In the genomic region with DNA sequence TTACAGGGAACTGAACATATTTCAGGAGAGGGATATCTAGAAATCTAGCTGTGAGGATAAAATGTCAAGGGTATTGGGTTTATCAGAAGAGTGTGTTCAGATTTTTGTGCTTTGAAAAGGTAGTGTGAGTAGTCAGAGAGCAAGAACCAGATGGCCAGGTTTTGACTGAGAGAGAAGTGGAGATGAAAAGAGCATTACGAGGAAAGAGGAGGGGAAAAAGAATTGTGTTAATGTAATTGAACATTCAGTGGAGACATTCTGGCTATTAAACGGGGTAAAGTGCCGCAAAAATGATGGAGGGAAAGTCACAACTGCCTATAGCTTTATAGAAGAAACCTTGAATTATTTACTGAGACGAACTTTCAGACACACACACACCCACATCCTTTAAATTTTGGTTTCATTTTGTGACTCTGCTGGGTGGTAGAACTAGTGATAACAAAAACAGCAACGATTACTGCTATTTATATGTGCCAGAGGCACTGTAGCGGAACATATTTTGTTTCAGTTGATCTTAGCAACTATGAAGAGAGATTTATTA, we compare ENCODE assay signal across 8 cellular contexts.
DNase-seq lines count a peak whose midpoint lies in the region; ATAC-seq and TF ChIP-seq lines count a peak whose summit lies in the region.

No MANE protein-coding gene starts in this region.

- peak; percentile 23 for DNase-seq in ELR (ENCODE audit: low read depth)
- peak; percentile 38 for DNase-seq in Jurkat, Clone E6-1 (ENCODE audit: low read depth, low spot score)
- DNase-seq in effector memory CD4-positive, alpha-beta T cell = no peak
- DNase-seq in gastrocnemius medialis = no peak
- DNase-seq in endodermal cell = no peak
- DNase-seq in T-helper 9 cell = no peak
- no peak for DNase-seq in cortex of kidney (lab: John Stamatoyannopoulos, UW)

- no peak overlapping the region for H3K9ac ChIP-seq in endodermal cell (ENCODE audit: extremely low read depth, low read length, poor library complexity, severe bottlenecking)

- peak overlapping the region; percentile 39 for H3K4me3 ChIP-seq in Jurkat, Clone E6-1 (ENCODE audit: low read length)
- peak overlapping the region; percentile 46 for H3K4me3 ChIP-seq in effector memory CD4-positive, alpha-beta T cell (ENCODE audit: insufficient read depth, low read depth, low read length, poor library complexity, severe bottlenecking)
- H3K4me3 ChIP-seq in gastrocnemius medialis = peak overlapping the region; percentile 3 to 47 (median 26)
- H3K4me3 ChIP-seq in endodermal cell (ENCODE audit: low read length) = no peak overlapping the region

- 64 to 65% methylated on average over 5 to 6 of the region's 6 CpGs for WGBS in endodermal cell (ENCODE audit: insufficient coverage in 1 of 2, insufficient read length in 1 of 2), 2 experiments

- H3K4me1 Mint-ChIP-seq in endodermal cell = no peaks in the 10 kb centered on the region

- no peaks in the 10 kb centered on the region for H3K4me1 ChIP-seq in effector memory CD4-positive, alpha-beta T cell (ENCODE audit: control insufficient read depth, insufficient read depth, low read length, poor library complexity, severe bottlenecking)
- H3K4me1 ChIP-seq in gastrocnemius medialis (peaks cover 3 to 23% of the 10 kb centered on the region in 2 donors), endodermal cell (ENCODE audit: control insufficient read depth, insufficient read depth, low read length) (no peaks in the 10 kb centered on the region)

- H3K4me3 Mint-ChIP-seq in endodermal cell = no peak overlapping the region

- peak overlapping the region; percentile 47 for H3K27ac ChIP-seq in effector memory CD4-positive, alpha-beta T cell (ENCODE audit: insufficient read depth, low read length, poor library complexity, severe bottlenecking)
- H3K27ac ChIP-seq in gastrocnemius medialis (peak overlapping the region; percentile 25 to 58 (median 48)), endodermal cell (ENCODE audit: low read depth, low read length) (no peak overlapping the region)

- intact Hi-C loops in gastrocnemius medialis (cut with DNase I; ENCODE audit: low total_unique reads) = no loop called here

- no peak overlapping the region for H3K27ac Mint-ChIP-seq in endodermal cell

- no peaks in the 10 kb centered on the region for H3K27me3 ChIP-seq in effector memory CD4-positive, alpha-beta T cell (replicated peaks; ENCODE audit: control insufficient read depth, insufficient read depth, low read length, poor library complexity, severe bottlenecking)
- H3K27me3 ChIP-seq in gastrocnemius medialis (no peaks in the 10 kb centered on the region), endodermal cell (ENCODE audit: control insufficient read depth, insufficient read depth, low read length, poor library complexity, severe bottlenecking) (no peaks in the 10 kb centered on the region)

- ATAC-seq in GM21367 (IDR thresholded peaks at IDR 0.05; ENCODE audit: unreplicated experiment) = peak; percentile 64
- ATAC-seq in gastrocnemius medialis = no peak

- H3K9me3 Mint-ChIP-seq in endodermal cell = peaks cover 1% of the 10 kb centered on the region

- no peaks in the 10 kb centered on the region for H3K27me3 Mint-ChIP-seq in endodermal cell (ENCODE audit: insufficient read depth)

- H3K36me3 ChIP-seq in effector memory CD4-positive, alpha-beta T cell (ENCODE audit: control insufficient read depth, insufficient read depth, low read length) = no peaks in the 10 kb centered on the region
- H3K36me3 ChIP-seq in gastrocnemius medialis = no peaks in the 10 kb centered on the region
- H3K36me3 ChIP-seq in endodermal cell (ENCODE audit: control insufficient read depth, insufficient read depth, low read length) = no peaks in the 10 kb centered on the region

- H3K9me3 ChIP-seq in effector memory CD4-positive, alpha-beta T cell (ENCODE audit: control insufficient read depth, low read length) = no peaks in the 10 kb centered on the region
- no peaks in the 10 kb centered on the region for H3K9me3 ChIP-seq in gastrocnemius medialis
- H3K9me3 ChIP-seq in endodermal cell (ENCODE audit: control insufficient read depth, low read length) = no peaks in the 10 kb centered on the region

- no peak for TF ChIP-seq CTCF in gastrocnemius medialis (IDR thresholded peaks at IDR 0.05 in 4 of 5, conservative IDR thresholded peaks at IDR 0.05 in 1 of 5)
- TF ChIP-seq CTCF in endodermal cell (conservative IDR thresholded peaks at IDR 0.05) = no peak

- TF ChIP-seq POLR2A in gastrocnemius medialis (IDR thresholded peaks at IDR 0.05) = no peak

- in situ Hi-C loops in gastrocnemius medialis (cut with MboI; ENCODE audit: low sequenced_read_pairs in 4 of 4) = no loop called here

- H3K36me3 Mint-ChIP-seq in endodermal cell (ENCODE audit: low read depth) = peaks cover 14% of the 10 kb centered on the region

Comparison
In these comparisons a context has a peak if more than half of its experiments do, and no peak if none do; other contexts are left out.
1. DNase-seq: peak in ELR (single experiment) and Jurkat, Clone E6-1 (single experiment); none in effector memory CD4-positive, alpha-beta T cell (0 of 3), gastrocnemius medialis (0 of 2), endodermal cell (single experiment), T-helper 9 cell (single experiment) and cortex of kidney (single experiment).